ENCODE assay signal across 8 cellular contexts in genomic region chr2:11203480-11203879, GRCh38.
A peak's percentile ranks its signal among the peaks of the same experiment; 100 is the strongest.
DNase-seq lines count a peak whose midpoint lies in the region; ATAC-seq lines count a peak whose summit lies in the region.

No MANE protein-coding gene starts in this region.

- peak; percentile 83 for ATAC-seq in GM18861 (IDR thresholded peaks at IDR 0.05; ENCODE audit: unreplicated experiment)
- peak; percentile 93 for ATAC-seq in HG03378 (IDR thresholded peaks at IDR 0.05; ENCODE audit: unreplicated experiment)
- ATAC-seq in GM21737 (IDR thresholded peaks at IDR 0.05; ENCODE audit: unreplicated experiment) = no peak

- H3K4me3 ChIP-seq in skeletal muscle cell (ENCODE audit: low read depth, low read length) = no peak overlapping the region

- DNase-seq in astrocyte of the hippocampus (ENCODE audit: low read depth, low spot score) = peak; percentile 24
- DNase-seq in skeletal muscle cell (ENCODE audit: low read depth) = peak; percentile 10
- DNase-seq in head of caudate nucleus = no peak
- no peak for DNase-seq in germinal center (ENCODE audit: low spot score)
- no peak for DNase-seq in Ammon's horn (ENCODE audit: low spot score)

- intact Hi-C loops in head of caudate nucleus (cut with DNase I) = no loop called here

Comparison
In these comparisons a context has a peak if more than half of its experiments do, and no peak if none do; other contexts are left out.
1. DNase-seq: peak in astrocyte of the hippocampus (single experiment) and skeletal muscle cell (single experiment); none in head of caudate nucleus (0 of 42), germinal center (single experiment) and Ammon's horn (single experiment).